8 cellular contexts compared by ENCODE assay signal in genomic region chr20:36472656-36473071, GRCh38.
DNase-seq lines count a peak whose midpoint lies in the region; ATAC-seq and TF ChIP-seq lines count a peak whose summit lies in the region.

No MANE protein-coding gene starts in this region.

- H3K9me3 ChIP-seq in MM.1S (replicated peaks; ENCODE audit: insufficient read depth, low read length) (no peaks in the 10 kb centered on the region), ascending aorta (no peaks in the 10 kb centered on the region), lower lobe of right lung (no peaks in the 10 kb centered on the region), upper lobe of right lung (no peaks in the 10 kb centered on the region)

- H2AFZ ChIP-seq in MM.1S (ENCODE audit: low read length), result peak overlapping the region; percentile 60

- 0 out of 2 replicates have a peak, but pooled peaks cover 4% of the 10 kb centered on the region for H3F3A ChIP-seq in MM.1S (ENCODE audit: insufficient read depth, low read length)

- ATAC-seq in lower lobe of right lung (peak; percentile 74 to 80), upper lobe of right lung (peak; percentile 81)

- H3K27me3 ChIP-seq in MM.1S (replicated peaks; ENCODE audit: insufficient read depth, low read length) (no peaks in the 10 kb centered on the region), ascending aorta (no peaks in the 10 kb centered on the region), lower lobe of right lung (ENCODE audit: low read depth) (no peaks in the 10 kb centered on the region), upper lobe of right lung (no peaks in the 10 kb centered on the region)

- H4K20me1 ChIP-seq in MM.1S (ENCODE audit: insufficient read depth, low read length), result no peaks in the 10 kb centered on the region

- peaks cover 11% of the 10 kb centered on the region; the same call in 1 of the 2 replicates for H3K79me2 ChIP-seq in MM.1S (ENCODE audit: low read length)

- H3K27ac ChIP-seq in MM.1S (ENCODE audit: low read length) (peak overlapping the region; percentile 56; the same call in 1 of the 2 replicates), ascending aorta (peak overlapping the region; percentile 92), lower lobe of right lung (peak overlapping the region; percentile 80), upper lobe of right lung (peak overlapping the region; percentile 88)

- H3K4me3 ChIP-seq in MM.1S (ENCODE audit: low read length), result peak overlapping the region; percentile 64
- peak overlapping the region; percentile 36 to 52 for H3K4me3 ChIP-seq in ascending aorta
- H3K4me3 ChIP-seq in lower lobe of right lung, result peak overlapping the region; percentile 30
- H3K4me3 ChIP-seq in upper lobe of right lung, result peak overlapping the region; percentile 28

- H3K4me1 ChIP-seq in MM.1S (ENCODE audit: low read length) (peaks cover 15% of the 10 kb centered on the region), ascending aorta (peaks cover 30 to 79% of the 10 kb centered on the region in 2 donors), lower lobe of right lung (peaks cover 77% of the 10 kb centered on the region), upper lobe of right lung (peaks cover 69% of the 10 kb centered on the region)

- H3K36me3 ChIP-seq in MM.1S (replicated peaks; ENCODE audit: insufficient read depth, low read length) (no peaks in the 10 kb centered on the region), ascending aorta (peaks cover 3 to 5% of the 10 kb centered on the region in 2 donors), lower lobe of right lung (no peaks in the 10 kb centered on the region), upper lobe of right lung (no peaks in the 10 kb centered on the region)

- peak overlapping the region; percentile 74 for H3K4me2 ChIP-seq in MM.1S (ENCODE audit: low read depth, low read length)

- DNase-seq in COR-L47 (lab: John Stamatoyannopoulos, UW) (peak; percentile 67), MM.1S (peak; percentile 72), ascending aorta (ENCODE audit: low spot score in 2 of 2) (no peak), lower lobe of right lung (peak; percentile 66), upper lobe of right lung (peak; percentile 74), GOT3 (lab: John Stamatoyannopoulos, UW) (no peak), retina (no peak), GDM1 (lab: John Stamatoyannopoulos, UW) (no peak)

- H3K9me2 ChIP-seq in MM.1S (replicated peaks; ENCODE audit: insufficient read depth, low read length), result no peaks in the 10 kb centered on the region

- H3K9ac ChIP-seq in MM.1S (ENCODE audit: low read length), result peak overlapping the region; percentile 60; the same call in 1 of the 2 replicates

- intact Hi-C loops in ascending aorta (cut with DNase I) (no loop called here), lower lobe of right lung (cut with DNase I) (no loop called here), upper lobe of right lung (cut with DNase I) (no loop called here)

- no peak for TF ChIP-seq CTCF in MM.1S (IDR thresholded peaks at IDR 0.05; ENCODE audit: low read length)
- no peak for TF ChIP-seq CTCF in ascending aorta (IDR thresholded peaks at IDR 0.05)
- TF ChIP-seq CTCF in lower lobe of right lung (IDR thresholded peaks at IDR 0.05), result no peak
- no peak for TF ChIP-seq CTCF in upper lobe of right lung (IDR thresholded peaks at IDR 0.05)

Comparison
In these comparisons a context has a peak if more than half of its experiments do, and no peak if none do; other contexts are left out.
1. DNase-seq: peak in COR-L47 (single experiment), MM.1S (single experiment), lower lobe of right lung (single experiment) and upper lobe of right lung (single experiment); none in ascending aorta (0 of 2), GOT3 (single experiment), retina (single experiment) and GDM1 (single experiment).
2. Peak in every context shown above with its lines, with median percentiles within 50 percentile points of each other: H3K27ac ChIP-seq and H3K4me3 ChIP-seq.